ENCODE assay signal across 1 cellular context in the genomic region with DNA sequence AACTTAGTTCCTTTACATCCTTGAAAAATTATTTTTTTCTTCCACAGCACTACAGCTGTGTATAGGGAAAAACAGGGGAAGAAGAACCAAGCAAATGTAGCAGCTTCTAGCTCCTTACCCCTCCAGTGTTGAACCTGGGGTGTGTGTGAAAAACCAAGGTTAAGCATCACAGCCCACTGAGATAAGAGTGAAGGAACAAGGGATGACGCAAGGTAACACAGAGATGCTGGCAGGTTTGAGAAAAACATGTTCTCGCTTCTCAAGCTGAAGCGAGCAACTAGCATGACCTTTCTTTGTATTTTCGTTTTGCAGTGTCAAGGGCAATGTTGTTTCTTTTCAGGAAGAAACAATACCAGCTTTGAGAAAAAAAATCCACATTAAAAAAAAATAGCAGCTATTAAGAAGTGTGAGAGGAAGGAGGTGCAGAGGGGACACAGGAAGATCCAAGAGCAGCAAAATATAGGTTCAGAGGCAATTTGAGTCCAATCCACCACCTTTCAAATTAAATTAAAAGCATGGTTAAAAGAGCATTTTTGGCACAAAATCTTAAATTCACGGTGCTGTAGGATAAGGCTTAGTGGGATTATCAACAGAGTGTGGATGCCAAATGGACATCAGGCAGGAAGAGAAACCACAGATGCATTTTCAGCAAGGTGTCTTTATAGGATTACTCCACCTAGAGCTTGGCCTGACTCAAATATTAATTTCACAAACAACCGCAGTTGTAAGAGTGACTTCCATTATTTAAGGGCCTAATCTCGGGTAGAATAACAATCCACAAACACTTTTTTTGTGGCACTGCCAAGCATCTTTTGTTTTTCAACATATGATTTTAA.
TF ChIP-seq lines count a peak whose summit lies in the region.

No MANE protein-coding gene starts in this region.

TF ChIP-seq in IMR-90, 13 proteins besides CTCF, POLR2A, EP300 and RAD21:
- TF ChIP-seq, protein P1, sequence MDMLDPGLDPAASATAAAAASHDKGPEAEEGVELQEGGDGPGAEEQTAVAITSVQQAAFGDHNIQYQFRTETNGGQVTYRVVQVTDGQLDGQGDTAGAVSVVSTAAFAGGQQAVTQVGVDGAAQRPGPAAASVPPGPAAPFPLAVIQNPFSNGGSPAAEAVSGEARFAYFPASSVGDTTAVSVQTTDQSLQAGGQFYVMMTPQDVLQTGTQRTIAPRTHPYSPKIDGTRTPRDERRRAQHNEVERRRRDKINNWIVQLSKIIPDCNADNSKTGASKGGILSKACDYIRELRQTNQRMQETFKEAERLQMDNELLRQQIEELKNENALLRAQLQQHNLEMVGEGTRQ (IDR thresholded peaks at IDR 0.05; ENCODE audit: low read depth, low read length): no peak
- no peak for TF ChIP-seq BHLHE40 (IDR thresholded peaks at IDR 0.05; ENCODE audit: low read depth, low read length)
